Comparison of ENCODE assay signal across 8 cellular contexts in genomic region chr2:42495234-42495581, GRCh38. TPM values are rescaled to one million over a fixed set of nuclear protein-coding genes. Genes with fewer than 3 reads are reported as not detected.
DNase-seq lines count a peak whose midpoint lies in the region; ATAC-seq, FAIRE-seq and TF ChIP-seq lines count a peak whose summit lies in the region.

No MANE protein-coding gene starts in this region.

- H3K4me2 ChIP-seq in keratinocyte (ENCODE audit: control insufficient read depth, extremely low read depth, insufficient read depth, low read depth, low read length): peak overlapping the region; percentile 96

- no peaks in the 10 kb centered on the region for H3K36me3 ChIP-seq in ACC112 (ENCODE audit: insufficient read depth, low read length)
- H3K36me3 ChIP-seq in keratinocyte (ENCODE audit: control insufficient read depth in 2 of 2, extremely low read depth in 1 of 2, insufficient read depth in 2 of 2, low read length in 2 of 2): no peaks in the 10 kb centered on the region
- no peaks in the 10 kb centered on the region for H3K36me3 ChIP-seq in sigmoid colon

- H3K4me3 ChIP-seq in ACC112 (ENCODE audit: low read depth, low read length) (peak overlapping the region; percentile 82), keratinocyte (ENCODE audit: control insufficient read depth in 2 of 3, extremely low read depth in 1 of 3, insufficient read depth in 2 of 3, low read depth in 1 of 3, low read length in 3 of 3) (peak overlapping the region in 1 of 3 experiments; percentile 71), sigmoid colon (peak overlapping the region in 2 of 4 donors; percentile 58 to 59)

- H3K27ac ChIP-seq in ACC112 (ENCODE audit: low read depth, low read length) (no peak overlapping the region), keratinocyte (ENCODE audit: control insufficient read depth, insufficient read depth, low read length) (no peak overlapping the region), sigmoid colon (no peak overlapping the region)

- 0 to 1% methylated on average over 1 of the region's 1 CpG for WGBS in sigmoid colon, 2 donors

- TF ChIP-seq CTCF in WTC11 (IDR thresholded peaks at IDR 0.05) (no peak; the same call in 1 of the 2 replicates), keratinocyte (optimal IDR thresholded peaks at IDR 0.05 in 1 of 3, IDR thresholded peaks at IDR 0.05 in 1 of 3, conservative IDR thresholded peaks at IDR 0.05 in 1 of 3; ENCODE audit: extremely low read depth in 1 of 3, insufficient read depth in 2 of 3, low read length in 3 of 3) (no peak), sigmoid colon (IDR thresholded peaks at IDR 0.05) (no peak)

- FAIRE-seq in GM19239 (lab: Jason Lieb, UNC): peak; percentile 94
- no peak for FAIRE-seq in keratinocyte (lab: Jason Lieb, UNC)

- no peaks in the 10 kb centered on the region for H3K9me3 Mint-ChIP-seq in WTC11

- H3K4me3 Mint-ChIP-seq in WTC11: peak overlapping the region; percentile 97

- H3K27me3 ChIP-seq in ACC112 (ENCODE audit: insufficient read depth, low read length) (peaks cover 28% of the 10 kb centered on the region), keratinocyte (ENCODE audit: control insufficient read depth, extremely low read depth, insufficient read depth, low read length) (peaks cover 27% of the 10 kb centered on the region), sigmoid colon (peaks cover 13 to 53% (median 16%) of the 10 kb centered on the region in 3 donors)

- no peak for DNase-seq in GM19239 (ENCODE audit: insufficient read length, low spot score)
- DNase-seq in WTC11 (ENCODE audit: low spot score): no peak
- DNase-seq in keratinocyte (ENCODE audit: low read depth, low spot score): no peak
- no peak for DNase-seq in sigmoid colon
- no peak for DNase-seq in middle frontal gyrus (ENCODE audit: extremely low spot score, low spot score)

- intact Hi-C loops in sigmoid colon (cut with DNase I): loop anchor here (5.0 to 10.0 kb wide), 2 partner anchors 72 to 300 kb away; partner anchors contain the start of genes HAAO and MTA3

- peaks cover 20% of the 10 kb centered on the region for H3K27me3 Mint-ChIP-seq in WTC11 (ENCODE audit: low read depth)

- no peaks in the 10 kb centered on the region for H3K9me1 ChIP-seq in keratinocyte (ENCODE audit: control insufficient read depth, extremely low read depth, insufficient read depth, low read length)

- no peak for TF ChIP-seq POLR2A in sigmoid colon (IDR thresholded peaks at IDR 0.05)

- dilution Hi-C loops in keratinocyte (cut with MboI; ENCODE audit: extremely low pct_ligation_motif_present, low sequenced_read_pairs): loop anchor here (10.0 kb wide), 1 partner anchor 170 kb away; no protein-coding TSS in a partner anchor

- TF ChIP-seq EP300 in sigmoid colon (IDR thresholded peaks at IDR 0.05): no peak

- peak overlapping the region; percentile 99; the same call in 1 of the 2 replicates for H3K27ac Mint-ChIP-seq in WTC11

- H2AFZ ChIP-seq in ACC112 (ENCODE audit: low read length, unreplicated experiment): peak overlapping the region; percentile 51
- H2AFZ ChIP-seq in keratinocyte (ENCODE audit: control insufficient read depth, low read length): no peak overlapping the region

- POLR2A ChIA-PET in WTC11 (lab: Charles Lee): no interaction called here

- no peak overlapping the region for H3K9ac ChIP-seq in keratinocyte (ENCODE audit: control insufficient read depth, extremely low read depth, insufficient read depth, low read length)

- H3K79me2 ChIP-seq in ACC112 (ENCODE audit: control insufficient read depth, insufficient read depth, low read length, unreplicated experiment): no peaks in the 10 kb centered on the region
- no peaks in the 10 kb centered on the region for H3K79me2 ChIP-seq in keratinocyte (ENCODE audit: control insufficient read depth, insufficient read depth, low read length)

- H3K4me1 ChIP-seq in ACC112 (ENCODE audit: control insufficient read depth, insufficient read depth, low read length, unreplicated experiment) (peaks cover 5% of the 10 kb centered on the region), keratinocyte (ENCODE audit: control insufficient read depth, extremely low read depth, insufficient read depth, low read length) (peaks cover 9% of the 10 kb centered on the region), sigmoid colon (peaks cover 0 to 25% (median 22%) of the 10 kb centered on the region in 4 donors)

- H4K20me1 ChIP-seq in keratinocyte (ENCODE audit: control insufficient read depth, extremely low read depth, insufficient read depth, low read length): no peaks in the 10 kb centered on the region

- H3K4me1 Mint-ChIP-seq in WTC11: peaks cover 51% of the 10 kb centered on the region

- no peaks in the 10 kb centered on the region for H3K36me3 Mint-ChIP-seq in WTC11

- ATAC-seq in WTC11: no peak
- ATAC-seq in HG03342 (IDR thresholded peaks at IDR 0.05; ENCODE audit: unreplicated experiment): no peak
- no peak for ATAC-seq in GM18870 (IDR thresholded peaks at IDR 0.05; ENCODE audit: unreplicated experiment)

- CTCF ChIA-PET in WTC11 (lab: Charles Lee): interaction anchor here (1.0 kb wide), 1 partner anchor 168 kb away, joined by 3 read pairs; no protein-coding TSS in a partner anchor

- H3K9me3 ChIP-seq in keratinocyte (ENCODE audit: control insufficient read depth, low read depth, low read length) (no peaks in the 10 kb centered on the region), sigmoid colon (no peaks in the 10 kb centered on the region)

TF ChIP-seq in WTC11, 78 proteins besides CTCF, POLR2A, EP300 and RAD21:
- TF ChIP-seq IRF1 (CRISPR knock-in tag; IDR thresholded peaks at IDR 0.05) (no peak), ZNF317 (CRISPR knock-in tag; IDR thresholded peaks at IDR 0.05; ENCODE audit: borderline replicate concordance, low read depth) (no peak), E2F4 (CRISPR knock-in tag; IDR thresholded peaks at IDR 0.05; ENCODE audit: borderline replicate concordance, low read depth) (no peak), ZNF416 (CRISPR knock-in tag; IDR thresholded peaks at IDR 0.05) (no peak), ATF3 (CRISPR knock-in tag; conservative IDR thresholded peaks at IDR 0.05) (no peak), OVOL2 (CRISPR knock-in tag; IDR thresholded peaks at IDR 0.05; ENCODE audit: borderline replicate concordance) (no peak), ZNF396 (CRISPR knock-in tag; IDR thresholded peaks at IDR 0.05; ENCODE audit: borderline replicate concordance) (no peak), SP1 (CRISPR knock-in tag; conservative IDR thresholded peaks at IDR 0.05) (no peak)
- TF ChIP-seq, protein P1, sequence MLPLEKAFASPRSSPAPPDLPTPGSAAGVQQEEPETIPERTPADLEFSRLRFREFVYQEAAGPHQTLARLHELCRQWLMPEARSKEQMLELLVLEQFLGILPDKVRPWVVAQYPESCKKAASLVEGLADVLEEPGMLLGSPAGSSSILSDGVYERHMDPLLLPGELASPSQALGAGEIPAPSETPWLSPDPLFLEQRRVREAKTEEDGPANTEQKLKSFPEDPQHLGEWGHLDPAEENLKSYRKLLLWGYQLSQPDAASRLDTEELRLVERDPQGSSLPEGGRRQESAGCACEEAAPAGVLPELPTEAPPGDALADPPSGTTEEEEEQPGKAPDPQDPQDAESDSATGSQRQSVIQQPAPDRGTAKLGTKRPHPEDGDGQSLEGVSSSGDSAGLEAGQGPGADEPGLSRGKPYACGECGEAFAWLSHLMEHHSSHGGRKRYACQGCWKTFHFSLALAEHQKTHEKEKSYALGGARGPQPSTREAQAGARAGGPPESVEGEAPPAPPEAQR (CRISPR knock-in tag; IDR thresholded peaks at IDR 0.05): no peak
- TF ChIP-seq, protein P2, sequence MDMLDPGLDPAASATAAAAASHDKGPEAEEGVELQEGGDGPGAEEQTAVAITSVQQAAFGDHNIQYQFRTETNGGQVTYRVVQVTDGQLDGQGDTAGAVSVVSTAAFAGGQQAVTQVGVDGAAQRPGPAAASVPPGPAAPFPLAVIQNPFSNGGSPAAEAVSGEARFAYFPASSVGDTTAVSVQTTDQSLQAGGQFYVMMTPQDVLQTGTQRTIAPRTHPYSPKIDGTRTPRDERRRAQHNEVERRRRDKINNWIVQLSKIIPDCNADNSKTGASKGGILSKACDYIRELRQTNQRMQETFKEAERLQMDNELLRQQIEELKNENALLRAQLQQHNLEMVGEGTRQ (CRISPR knock-in tag; IDR thresholded peaks at IDR 0.05): no peak
TF ChIP-seq in WTC11: peak in this region for 0.

RNA-seq across cellular contexts. Expression of gene KCNG3, which starts 1.4 kb away (rescaled TPM):
- total RNA-seq in WTC11 (2021) (12.9 to 15.5 TPM (median 13.1 TPM) in 3 replicates), sigmoid colon (1 to 10 TPM in 1 of 4 donors, under 1 TPM in 3; 0.55 to 1.8 (median 0.89) TPM)
- polyA plus RNA-seq in keratinocyte (not detected in 3 replicates), sigmoid colon (under 1 TPM in 2 of 3 donors, not detected in 1; 0.23 to 0.63 TPM)
- polyA plus RNA-seq in keratinocyte (2011; ENCODE audit: low read depth): not detected
- not detected in 2 replicates for polyA plus RNA-seq in keratinocyte (2011; cell fraction: cytosol; rRNA removed)
- polyA plus RNA-seq in keratinocyte (2011; cell fraction: nucleus; rRNA removed): not detected in 2 replicates
- polyA plus RNA-seq in keratinocyte (2012; ENCODE audit: low replicate concordance): 0.10 TPM in 1 of 2 replicates, not detected in the other
- not detected in 3 replicates for polyA minus RNA-seq in keratinocyte
- not detected for polyA minus RNA-seq in keratinocyte (2011; cell fraction: cytosol; rRNA and poly(A)+ RNA removed)
- 0.23 TPM in 1 of 2 replicates, not detected in the other for polyA minus RNA-seq in keratinocyte (2011; cell fraction: nucleus; rRNA and poly(A)+ RNA removed)
